Comparison of ENCODE assay signal across 1 cellular context in genomic region chr19:31054430-31054829, GRCh38.
TF ChIP-seq lines count a peak whose summit lies in the region.

No MANE protein-coding gene starts in this region.

TF ChIP-seq in WTC11, 78 proteins besides CTCF, POLR2A, EP300 and RAD21 (continued from another document):
- TF ChIP-seq, protein P1, sequence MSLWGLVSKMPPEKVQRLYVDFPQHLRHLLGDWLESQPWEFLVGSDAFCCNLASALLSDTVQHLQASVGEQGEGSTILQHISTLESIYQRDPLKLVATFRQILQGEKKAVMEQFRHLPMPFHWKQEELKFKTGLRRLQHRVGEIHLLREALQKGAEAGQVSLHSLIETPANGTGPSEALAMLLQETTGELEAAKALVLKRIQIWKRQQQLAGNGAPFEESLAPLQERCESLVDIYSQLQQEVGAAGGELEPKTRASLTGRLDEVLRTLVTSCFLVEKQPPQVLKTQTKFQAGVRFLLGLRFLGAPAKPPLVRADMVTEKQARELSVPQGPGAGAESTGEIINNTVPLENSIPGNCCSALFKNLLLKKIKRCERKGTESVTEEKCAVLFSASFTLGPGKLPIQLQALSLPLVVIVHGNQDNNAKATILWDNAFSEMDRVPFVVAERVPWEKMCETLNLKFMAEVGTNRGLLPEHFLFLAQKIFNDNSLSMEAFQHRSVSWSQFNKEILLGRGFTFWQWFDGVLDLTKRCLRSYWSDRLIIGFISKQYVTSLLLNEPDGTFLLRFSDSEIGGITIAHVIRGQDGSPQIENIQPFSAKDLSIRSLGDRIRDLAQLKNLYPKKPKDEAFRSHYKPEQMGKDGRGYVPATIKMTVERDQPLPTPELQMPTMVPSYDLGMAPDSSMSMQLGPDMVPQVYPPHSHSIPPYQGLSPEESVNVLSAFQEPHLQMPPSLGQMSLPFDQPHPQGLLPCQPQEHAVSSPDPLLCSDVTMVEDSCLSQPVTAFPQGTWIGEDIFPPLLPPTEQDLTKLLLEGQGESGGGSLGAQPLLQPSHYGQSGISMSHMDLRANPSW (CRISPR knock-in tag; conservative IDR thresholded peaks at IDR 0.05; ENCODE audit: low read depth), result no peak
- TF ChIP-seq ETV6 (CRISPR knock-in tag; IDR thresholded peaks at IDR 0.05) (no peak), GRHL2 (CRISPR knock-in tag; IDR thresholded peaks at IDR 0.05; ENCODE audit: insufficient replicate concordance, severe bottlenecking) (no peak), ZNF423 (CRISPR knock-in tag; IDR thresholded peaks at IDR 0.05) (no peak), NFYB (CRISPR knock-in tag; conservative IDR thresholded peaks at IDR 0.05; ENCODE audit: low read depth) (no peak), E2F5 (CRISPR knock-in tag; IDR thresholded peaks at IDR 0.05) (no peak), TEAD1 (CRISPR knock-in tag; IDR thresholded peaks at IDR 0.05) (no peak), KAT7 (CRISPR knock-in tag; IDR thresholded peaks at IDR 0.05; ENCODE audit: borderline replicate concordance) (no peak)
- TF ChIP-seq, protein P2, sequence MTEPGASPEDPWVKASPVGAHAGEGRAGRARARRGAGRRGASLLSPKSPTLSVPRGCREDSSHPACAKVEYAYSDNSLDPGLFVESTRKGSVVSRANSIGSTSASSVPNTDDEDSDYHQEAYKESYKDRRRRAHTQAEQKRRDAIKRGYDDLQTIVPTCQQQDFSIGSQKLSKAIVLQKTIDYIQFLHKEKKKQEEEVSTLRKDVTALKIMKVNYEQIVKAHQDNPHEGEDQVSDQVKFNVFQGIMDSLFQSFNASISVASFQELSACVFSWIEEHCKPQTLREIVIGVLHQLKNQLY (CRISPR knock-in tag; IDR thresholded peaks at IDR 0.05), result no peak
